Comparison of ENCODE assay signal across 9 cellular contexts in genomic region chr2:237556773-237557632, GRCh38. TPM values are rescaled to one million over a fixed set of nuclear protein-coding genes. Genes with fewer than 3 reads are reported as not detected.
DNase-seq lines count a peak whose midpoint lies in the region; ATAC-seq and TF ChIP-seq lines count a peak whose summit lies in the region.
"Had no signal": no experiment of that assay in that cellular context is flagged by ENCODE, and none has a peak within 500 bp of the region (broad histone marks: within the 10 kb centered on the region; RNA-seq: fewer than 3 reads in every experiment).

No MANE protein-coding gene starts in this region.

- H3K36me3 ChIP-seq in GM06990 (ENCODE audit: control insufficient read depth, insufficient read depth, low read length) (no peaks in the 10 kb centered on the region), suprapubic skin (peaks cover 12% of the 10 kb centered on the region)

- H3K4me3 ChIP-seq in GM06990 (replicated peaks; ENCODE audit: low read depth, low read length) (no peak overlapping the region), suprapubic skin (no peak overlapping the region)

- WGBS in suprapubic skin: 70% methylated on average over 11 of the region's 11 CpGs

- H3K4me1 Mint-ChIP-seq in activated naive CD4-positive, alpha-beta T cell treated with anti-CD3 and anti-CD28 coated beads, Interleukin-2, amount 10 ng/mL, durations not matched to agents 7 days and 5 days: peaks cover 16% of the 10 kb centered on the region

- no peak for TF ChIP-seq EP300 in suprapubic skin (IDR thresholded peaks at IDR 0.05)

- peak; percentile 73 for DNase-seq in GM06990 (ENCODE audit: extremely low read depth, insufficient read length)
- DNase-seq in activated naive CD4-positive, alpha-beta T cell treated with anti-CD3 and anti-CD28 coated beads, Interleukin-2, amount 10 ng/mL, durations not matched to agents 7 days and 5 days: peak; percentile 57
- no peak for DNase-seq in HUDEP-2 (lab: John Stamatoyannopoulos, UW; ENCODE audit: unreplicated experiment in 76 of 76)
- DNase-seq in suprapubic skin (ENCODE audit: low spot score in 2 of 2): no peak
- DNase-seq in HuH-7 (ENCODE audit: low spot score): no peak
- no peak for DNase-seq in AG08396 (ENCODE audit: low spot score)

- peaks cover 17% of the 10 kb centered on the region for H3K4me1 ChIP-seq in suprapubic skin

- peak; percentile 95 for ATAC-seq in GM19455 (IDR thresholded peaks at IDR 0.05; ENCODE audit: unreplicated experiment)
- peak; percentile 78 for ATAC-seq in HG03139 (IDR thresholded peaks at IDR 0.05; ENCODE audit: unreplicated experiment)

- H3K4me3 Mint-ChIP-seq in activated naive CD4-positive, alpha-beta T cell treated with anti-CD3 and anti-CD28 coated beads, Interleukin-2, amount 10 ng/mL, durations not matched to agents 7 days and 5 days: no peak overlapping the region

- H3K9me3 Mint-ChIP-seq in activated naive CD4-positive, alpha-beta T cell treated with anti-CD3 and anti-CD28 coated beads, Interleukin-2, amount 10 ng/mL, durations not matched to agents 7 days and 5 days: peaks cover 18% of the 10 kb centered on the region

- no peak overlapping the region for H3K27ac ChIP-seq in suprapubic skin

- H3K27me3 ChIP-seq in GM06990 (replicated peaks; ENCODE audit: control insufficient read depth, insufficient read depth, low read length) (no peaks in the 10 kb centered on the region; the same call in 1 of the 2 replicates), suprapubic skin (no peaks in the 10 kb centered on the region)

- CTCF ChIA-PET in activated naive CD4-positive, alpha-beta T cell treated with anti-CD3 and anti-CD28 coated beads, Interleukin-2, amount 10 ng/mL, durations not matched to agents 7 days and 5 days (lab: Charles Lee): interaction anchor here (1.1 to 2.1 kb wide), 2 partner anchors 14 to 44 kb away, joined by 3 to 9 read pairs; no protein-coding TSS in a partner anchor

- no peak for TF ChIP-seq POLR2A in suprapubic skin (IDR thresholded peaks at IDR 0.05)

- peak overlapping the region; percentile 79 for H3K27ac Mint-ChIP-seq in activated naive CD4-positive, alpha-beta T cell treated with anti-CD3 and anti-CD28 coated beads, Interleukin-2, amount 10 ng/mL, durations not matched to agents 7 days and 5 days

- H3K36me3 Mint-ChIP-seq in activated naive CD4-positive, alpha-beta T cell treated with anti-CD3 and anti-CD28 coated beads, Interleukin-2, amount 10 ng/mL, durations not matched to agents 7 days and 5 days: peaks cover 3% of the 10 kb centered on the region

- H3K27me3 Mint-ChIP-seq in activated naive CD4-positive, alpha-beta T cell treated with anti-CD3 and anti-CD28 coated beads, Interleukin-2, amount 10 ng/mL, durations not matched to agents 7 days and 5 days: peaks cover 31% of the 10 kb centered on the region

- H3K9me3 ChIP-seq in suprapubic skin: peaks cover 7% of the 10 kb centered on the region

- TF ChIP-seq CTCF in GM06990 (IDR thresholded peaks at IDR 0.05; ENCODE audit: insufficient read depth, low read length, poor library complexity, severe bottlenecking) (no peak), suprapubic skin (IDR thresholded peaks at IDR 0.05) (no peak)

RNA-seq across cellular contexts. Expression of gene PRLH, which starts 9.4 kb away (rescaled TPM):
- total RNA-seq in suprapubic skin: not detected
- total RNA-seq: mononuclear cell had no signal

RNA-seq across cellular contexts. Expression of gene RAB17, which starts 33.5 kb away (rescaled TPM):
- 1 to 10 TPM; 3.3 to 8.5 (median 6.0) TPM for total RNA-seq in suprapubic skin

Comparison
In these comparisons a context has a peak if more than half of its experiments do, and no peak if none do; other contexts are left out.
1. DNase-seq: peak in GM06990 (single experiment) and activated naive CD4-positive, alpha-beta T cell treated with anti-CD3 and anti-CD28 coated beads, Interleukin-2, amount 10 ng/mL, durations not matched to agents 7 days and 5 days (single experiment); none in HUDEP-2 (0 of 76), suprapubic skin (0 of 2), HuH-7 (single experiment) and AG08396 (single experiment).